In genomic region chr7:113657603-113658002, GRCh38 we compare ENCODE assay signal across 14 cellular contexts.
DNase-seq lines count a peak whose midpoint lies in the region; ATAC-seq, FAIRE-seq and TF ChIP-seq lines count a peak whose summit lies in the region.
"Had no signal": no experiment of that assay in that cellular context is flagged by ENCODE, and none has a peak within 500 bp of the region (broad histone marks: within the 10 kb centered on the region; RNA-seq: fewer than 3 reads in every experiment).

No MANE protein-coding gene starts in this region.

- no peaks in the 10 kb centered on the region for H3K27me3 Mint-ChIP-seq in MCF 10A (ENCODE audit: insufficient read depth, unreplicated experiment)
- no peaks in the 10 kb centered on the region for H3K27me3 Mint-ChIP-seq in activated T-helper 2 cell treated with anti-CD3 and anti-CD28 coated beads, Interferon-gamma antibody, Interleukin-2, Interleukin-4, amounts not matched to agents 10 μg/mL and 5 μg/mL and 100 μg/mL, durations not matched to agents 14 hours and 24 hours and 36 hours (ENCODE audit: low read depth)
- H3K27me3 Mint-ChIP-seq: progenitor cell of endocrine pancreas had no signal

- TF ChIP-seq POLR2A in breast epithelium (IDR thresholded peaks at IDR 0.05) = no peak

- no TSS peak for BruUV-seq in MCF 10A (replicated peaks; lab: Mats Ljungman, UMichigan)

- intact Hi-C loops in MCF 10A (cut with micrococcal nuclease) (no loop called here), breast epithelium (cut with DNase I; ENCODE audit: low total_unique reads) (no loop called here), left colon (cut with DNase I, micrococcal nuclease) (no loop called here)
- intact Hi-C loops in activated T-helper 2 cell treated with anti-CD3 and anti-CD28 coated beads, Interferon-gamma antibody, Interleukin-2, Interleukin-4, amounts not matched to agents 10 μg/mL and 5 μg/mL and 100 μg/mL, durations not matched to agents 14 hours and 24 hours and 36 hours (cut with micrococcal nuclease) = no loop called here

- CTCF ChIA-PET in MCF 10A (lab: Yijun Ruan, JAX) = no interaction called here

- H3K9me3 Mint-ChIP-seq in MCF 10A (ENCODE audit: unreplicated experiment) = peaks cover 10% of the 10 kb centered on the region
- no peaks in the 10 kb centered on the region for H3K9me3 Mint-ChIP-seq in activated T-helper 2 cell treated with anti-CD3 and anti-CD28 coated beads, Interferon-gamma antibody, Interleukin-2, Interleukin-4, amounts not matched to agents 10 μg/mL and 5 μg/mL and 100 μg/mL, durations not matched to agents 14 hours and 24 hours and 36 hours

- POLR2A ChIA-PET in MCF 10A (lab: Yijun Ruan, JAX) = no interaction called here

- ATAC-seq in HG02623 (IDR thresholded peaks at IDR 0.05; ENCODE audit: unreplicated experiment) = peak; percentile 94
- peak; percentile 95 for ATAC-seq in HG03442 (IDR thresholded peaks at IDR 0.05; ENCODE audit: unreplicated experiment)
- ATAC-seq in left colon = no peak
- ATAC-seq: HCT116 had no signal

- TF ChIP-seq CTCF in MCF 10A (IDR thresholded peaks at IDR 0.05; ENCODE audit: unreplicated experiment) = no peak
- no peak for TF ChIP-seq CTCF in breast epithelium (IDR thresholded peaks at IDR 0.05)

- H3K27ac Mint-ChIP-seq in MCF 10A (ENCODE audit: low read depth, unreplicated experiment) = peak overlapping the region; percentile 60
- H3K27ac Mint-ChIP-seq in activated T-helper 2 cell treated with anti-CD3 and anti-CD28 coated beads, Interferon-gamma antibody, Interleukin-2, Interleukin-4, amounts not matched to agents 10 μg/mL and 5 μg/mL and 100 μg/mL, durations not matched to agents 14 hours and 24 hours and 36 hours = no peak overlapping the region
- H3K27ac Mint-ChIP-seq: progenitor cell of endocrine pancreas had no signal

- no peak for FAIRE-seq in frontal cortex (lab: Jason Lieb, UNC)
- no peak for FAIRE-seq in HTR-8/SVneo (lab: Jason Lieb, UNC)

- H3K27ac ChIP-seq in breast epithelium = no peak overlapping the region

- no peaks in the 10 kb centered on the region for H3K36me3 ChIP-seq in breast epithelium

- no peak overlapping the region for H3K4me3 ChIP-seq in breast epithelium

- DNase-seq in MCF 10A (ENCODE audit: unreplicated experiment) (no peak), breast epithelium (ENCODE audit: low spot score in 2 of 2) (no peak), left colon (no peak), frontal cortex (ENCODE audit: low spot score in 2 of 2) (no peak), HTR-8/SVneo (ENCODE audit: insufficient read length, low spot score) (no peak)
- DNase-seq in activated T-helper 2 cell treated with anti-CD3 and anti-CD28 coated beads, Interferon-gamma antibody, Interleukin-2, Interleukin-4, amounts not matched to agents 10 μg/mL and 5 μg/mL and 100 μg/mL, durations not matched to agents 14 hours and 24 hours and 36 hours (ENCODE audit: low spot score) = no peak
- DNase-seq: GDM1; glutamatergic neuron; NK-92 treated with Interleukin-12 subunit alpha and Interleukin-12 subunit beta, amount 100 ng/mL, for 24 hours; stimulated activated CD4-positive, alpha-beta T cell treated with anti-CD3 and anti-CD28 coated beads, Interleukin-4, amount 100 ng/mL, for 24 hours had no signal

- no peaks in the 10 kb centered on the region for H3K27me3 ChIP-seq in breast epithelium

- H3K36me3 Mint-ChIP-seq in MCF 10A (ENCODE audit: insufficient read depth, unreplicated experiment) = no peaks in the 10 kb centered on the region
- H3K36me3 Mint-ChIP-seq in activated T-helper 2 cell treated with anti-CD3 and anti-CD28 coated beads, Interferon-gamma antibody, Interleukin-2, Interleukin-4, amounts not matched to agents 10 μg/mL and 5 μg/mL and 100 μg/mL, durations not matched to agents 14 hours and 24 hours and 36 hours (ENCODE audit: low read depth) = no peaks in the 10 kb centered on the region

- no peaks in the 10 kb centered on the region for H3K4me1 ChIP-seq in breast epithelium

- no peak overlapping the region for H3K4me3 Mint-ChIP-seq in MCF 10A (ENCODE audit: unreplicated experiment)
- no peak overlapping the region for H3K4me3 Mint-ChIP-seq in activated T-helper 2 cell treated with anti-CD3 and anti-CD28 coated beads, Interferon-gamma antibody, Interleukin-2, Interleukin-4, amounts not matched to agents 10 μg/mL and 5 μg/mL and 100 μg/mL, durations not matched to agents 14 hours and 24 hours and 36 hours (ENCODE audit: low read depth)

- H3K4me1 Mint-ChIP-seq in MCF 10A (ENCODE audit: insufficient read depth, unreplicated experiment) = peaks cover 3% of the 10 kb centered on the region
- no peaks in the 10 kb centered on the region for H3K4me1 Mint-ChIP-seq in activated T-helper 2 cell treated with anti-CD3 and anti-CD28 coated beads, Interferon-gamma antibody, Interleukin-2, Interleukin-4, amounts not matched to agents 10 μg/mL and 5 μg/mL and 100 μg/mL, durations not matched to agents 14 hours and 24 hours and 36 hours (ENCODE audit: low read depth)

- peaks cover 0 to 2% of the 10 kb centered on the region in 2 donors for H3K9me3 ChIP-seq in breast epithelium
